Comparison of ENCODE assay signal across 1 cellular context in genomic region chr15:47607750-47608149, GRCh38.
TF ChIP-seq lines count a peak whose summit lies in the region.

No MANE protein-coding gene starts in this region.

TF ChIP-seq in HepG2, 621 proteins besides CTCF, POLR2A, EP300 and RAD21 (continued from another document):
- TF ChIP-seq, protein P1, sequence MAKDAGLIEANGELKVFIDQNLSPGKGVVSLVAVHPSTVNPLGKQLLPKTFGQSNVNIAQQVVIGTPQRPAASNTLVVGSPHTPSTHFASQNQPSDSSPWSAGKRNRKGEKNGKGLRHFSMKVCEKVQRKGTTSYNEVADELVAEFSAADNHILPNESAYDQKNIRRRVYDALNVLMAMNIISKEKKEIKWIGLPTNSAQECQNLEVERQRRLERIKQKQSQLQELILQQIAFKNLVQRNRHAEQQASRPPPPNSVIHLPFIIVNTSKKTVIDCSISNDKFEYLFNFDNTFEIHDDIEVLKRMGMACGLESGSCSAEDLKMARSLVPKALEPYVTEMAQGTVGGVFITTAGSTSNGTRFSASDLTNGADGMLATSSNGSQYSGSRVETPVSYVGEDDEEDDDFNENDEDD (CRISPR knock-in tag; IDR thresholded peaks at IDR 0.05; ENCODE audit: borderline replicate concordance), result no peak
- TF ChIP-seq ZNF564 (CRISPR knock-in tag; IDR thresholded peaks at IDR 0.05) (no peak), ZNF556 (CRISPR knock-in tag; IDR thresholded peaks at IDR 0.05; ENCODE audit: borderline replicate concordance) (no peak), ZNF749 (CRISPR knock-in tag; IDR thresholded peaks at IDR 0.05; ENCODE audit: borderline replicate concordance) (no peak)
